ENCODE assay signal across 1 cellular context in genomic region chr3:123085293-123085949, GRCh38.
TF ChIP-seq lines count a peak whose summit lies in the region.

No MANE protein-coding gene starts in this region.

TF ChIP-seq in IMR-90, 13 proteins besides CTCF, POLR2A, EP300 and RAD21 (continued from another document):
- TF ChIP-seq FOS (IDR thresholded peaks at IDR 0.05; ENCODE audit: low read depth, low read length) (no peak), CHD1 (IDR thresholded peaks at IDR 0.05; ENCODE audit: low read depth, low read length) (no peak), RFX5 (IDR thresholded peaks at IDR 0.05; ENCODE audit: low read depth, low read length) (no peak), NFE2L2 (IDR thresholded peaks at IDR 0.05; ENCODE audit: low read depth, low read length) (no peak), BHLHE40 (IDR thresholded peaks at IDR 0.05; ENCODE audit: low read depth, low read length) (no peak), ELK1 (IDR thresholded peaks at IDR 0.05; ENCODE audit: borderline replicate concordance, low read depth, low read length) (no peak), RCOR1 (IDR thresholded peaks at IDR 0.05; ENCODE audit: insufficient replicate concordance, low read length) (no peak)
